In the genomic region with DNA sequence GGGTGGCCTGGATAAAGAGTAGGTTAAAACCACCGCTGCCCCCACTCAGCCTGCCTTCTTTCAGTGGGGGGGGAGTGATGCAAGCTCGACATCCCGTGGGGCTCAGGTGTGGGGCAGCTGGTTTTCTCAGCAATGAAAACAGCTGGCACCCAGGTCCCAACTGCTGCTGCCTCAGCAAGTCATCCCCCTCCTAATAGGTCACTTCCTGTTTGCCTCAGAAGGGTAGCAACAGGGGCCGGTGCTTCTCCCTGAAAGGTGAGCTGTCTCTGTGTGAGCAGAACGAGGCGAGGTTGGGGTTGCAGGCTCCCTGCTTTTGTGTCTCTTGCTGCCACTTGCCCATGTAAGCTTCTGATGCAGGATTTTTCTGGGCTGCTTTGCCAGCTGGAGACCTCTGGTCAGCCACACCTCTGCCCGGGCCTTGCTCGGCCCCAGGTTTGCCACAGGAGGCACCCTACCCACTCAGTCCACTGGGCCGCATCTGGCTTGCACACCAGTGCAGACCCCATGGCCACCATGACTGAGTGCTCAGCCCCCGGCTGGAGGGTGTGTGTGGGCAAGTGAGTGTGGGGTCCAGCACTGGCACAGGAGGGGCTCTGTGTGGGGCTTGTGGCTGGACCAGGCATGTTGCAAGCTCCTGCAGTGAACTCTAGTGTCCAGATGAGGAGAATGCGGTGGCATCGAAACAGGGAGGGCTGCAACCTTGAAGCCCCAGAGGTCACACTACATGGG, we compare ENCODE assay signal across 1 cellular context.
A peak's percentile ranks its signal among the peaks of the same experiment; 100 is the strongest.
TF ChIP-seq lines count a peak whose summit lies in the region.

No MANE protein-coding gene starts in this region.

TF ChIP-seq in H1, 55 proteins besides CTCF, POLR2A, EP300 and RAD21:
- peak; percentile 44; the same call in 1 of the 2 replicates for TF ChIP-seq MAFK (IDR thresholded peaks at IDR 0.05; ENCODE audit: low read depth, low read length)
- TF ChIP-seq KDM4A (IDR thresholded peaks at IDR 0.05; ENCODE audit: low read depth, low read length, severe bottlenecking): no peak
- TF ChIP-seq BRCA1 (IDR thresholded peaks at IDR 0.05; ENCODE audit: low read depth, low read length): no peak
- TF ChIP-seq ASH2L (IDR thresholded peaks at IDR 0.05; ENCODE audit: low read length): peak; percentile 46
- TF ChIP-seq, protein P1, sequence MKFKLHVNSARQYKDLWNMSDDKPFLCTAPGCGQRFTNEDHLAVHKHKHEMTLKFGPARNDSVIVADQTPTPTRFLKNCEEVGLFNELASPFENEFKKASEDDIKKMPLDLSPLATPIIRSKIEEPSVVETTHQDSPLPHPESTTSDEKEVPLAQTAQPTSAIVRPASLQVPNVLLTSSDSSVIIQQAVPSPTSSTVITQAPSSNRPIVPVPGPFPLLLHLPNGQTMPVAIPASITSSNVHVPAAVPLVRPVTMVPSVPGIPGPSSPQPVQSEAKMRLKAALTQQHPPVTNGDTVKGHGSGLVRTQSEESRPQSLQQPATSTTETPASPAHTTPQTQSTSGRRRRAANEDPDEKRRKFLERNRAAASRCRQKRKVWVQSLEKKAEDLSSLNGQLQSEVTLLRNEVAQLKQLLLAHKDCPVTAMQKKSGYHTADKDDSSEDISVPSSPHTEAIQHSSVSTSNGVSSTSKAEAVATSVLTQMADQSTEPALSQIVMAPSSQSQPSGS (IDR thresholded peaks at IDR 0.05; ENCODE audit: low read length): no peak
- TF ChIP-seq SAP30 (IDR thresholded peaks at IDR 0.05; ENCODE audit: insufficient read depth, insufficient replicate concordance, low read length): no peak
- no peak for TF ChIP-seq YY1 (IDR thresholded peaks at IDR 0.05; ENCODE audit: low read depth, low read length)
- TF ChIP-seq CHD1 (IDR thresholded peaks at IDR 0.05; ENCODE audit: low read depth, low read length): no peak
- TF ChIP-seq TCF12 (IDR thresholded peaks at IDR 0.05; ENCODE audit: low read depth, low read length): 0 out of 2 replicates have a peak, but pooled peaks have one; percentile 55
- TF ChIP-seq SP2 (IDR thresholded peaks at IDR 0.05; ENCODE audit: low read length): no peak
- TF ChIP-seq SP1 (IDR thresholded peaks at IDR 0.05; ENCODE audit: low read depth, low read length): 0 out of 2 replicates have a peak, but pooled peaks have one; percentile 23
- TF ChIP-seq CEBPB (IDR thresholded peaks at IDR 0.05; ENCODE audit: low read depth, low read length): peak; percentile 40; the same call in 1 of the 2 replicates
- TF ChIP-seq CBX8 (IDR thresholded peaks at IDR 0.05; ENCODE audit: borderline replicate concordance, low read depth, low read length): no peak
- no peak for TF ChIP-seq SIX5 (IDR thresholded peaks at IDR 0.05; ENCODE audit: low read depth, low read length)
- peak; percentile 49 for TF ChIP-seq CREB1 (IDR thresholded peaks at IDR 0.05)
- TF ChIP-seq JUND (IDR thresholded peaks at IDR 0.05; ENCODE audit: low read length): no peak
- 0 out of 4 replicates have a peak, but pooled peaks of 1 of the 2 experiments have one; percentile 26 for TF ChIP-seq SIN3A (conservative IDR thresholded peaks at IDR 0.05 in 1 of 2, IDR thresholded peaks at IDR 0.05 in 1 of 2; ENCODE audit: low read depth in 1 of 2, low read length in 2 of 2)
- TF ChIP-seq, protein P2, sequence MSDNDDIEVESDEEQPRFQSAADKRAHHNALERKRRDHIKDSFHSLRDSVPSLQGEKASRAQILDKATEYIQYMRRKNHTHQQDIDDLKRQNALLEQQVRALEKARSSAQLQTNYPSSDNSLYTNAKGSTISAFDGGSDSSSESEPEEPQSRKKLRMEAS (IDR thresholded peaks at IDR 0.05): 0 out of 2 replicates have a peak, but pooled peaks have one; percentile 17
- peak; percentile 24; the same call in 1 of the 2 replicates for TF ChIP-seq TAF1 (IDR thresholded peaks at IDR 0.05; ENCODE audit: low read depth, low read length)
- 0 out of 2 replicates have a peak, but pooled peaks have one; percentile 21 for TF ChIP-seq POLR2AphosphoS5 (IDR thresholded peaks at IDR 0.05; ENCODE audit: low read depth, low read length)
- no peak for TF ChIP-seq GTF2F1 (IDR thresholded peaks at IDR 0.05; ENCODE audit: borderline replicate concordance, low read depth, low read length)
- peak; percentile 31; the same call in 1 of the 2 replicates for TF ChIP-seq RFX5 (IDR thresholded peaks at IDR 0.05; ENCODE audit: borderline replicate concordance, low read depth, low read length)
